In genomic region chr10:3105166-3105565, GRCh38 we compare ENCODE assay signal across 14 cellular contexts.
"Had no signal": no experiment of that assay in that cellular context is flagged by ENCODE, and none has a peak within 500 bp of the region (broad histone marks: within the 10 kb centered on the region; RNA-seq: fewer than 3 reads in every experiment).

No MANE protein-coding gene starts in this region.

- ATAC-seq: activated CD8-positive, alpha-beta T cell treated with anti-CD3 and anti-CD28 coated beads for 36 hours; right lobe of liver had no signal

- H3K27me3 ChIP-seq: colonic mucosa, right lobe of liver, thyroid gland had no signal

- H3K4me3 ChIP-seq: colonic mucosa, prostate gland, right lobe of liver, thyroid gland had no signal

- H3K27ac Mint-ChIP-seq: activated B cell treated with CpG ODN at 0.5 μM for 24 hours; activated CD8-positive, alpha-beta T cell treated with anti-CD3 and anti-CD28 coated beads for 36 hours; activated naive CD8-positive, alpha-beta T cell treated with anti-CD3 and anti-CD28 coated beads for 36 hours; nephron; stimulated activated effector memory CD8-positive, alpha-beta T cell treated with anti-CD3 and anti-CD28 coated beads, Interleukin-12 subunit alpha, Interleukin-12 subunit beta, amount 100 ng/mL, for 72 hours had no signal

- H3K36me3 ChIP-seq: prostate gland, right lobe of liver had no signal

- DNase-seq: activated B cell treated with CpG ODN at 0.5 μM for 24 hours; activated CD4-positive, alpha-beta T cell treated with anti-CD3 and anti-CD28 coated beads for 48 hours; activated CD8-positive, alpha-beta memory T cell treated with anti-CD3 and anti-CD28 coated beads, Interleukin-2, amount 50 U/mL, for 4 hours; activated CD8-positive, alpha-beta T cell treated with anti-CD3 and anti-CD28 coated beads for 36 hours; activated naive CD8-positive, alpha-beta T cell treated with anti-CD3 and anti-CD28 coated beads for 36 hours; colonic mucosa; foreskin melanocyte; stimulated activated CD4-positive, alpha-beta T cell treated with anti-CD3 and anti-CD28 coated beads, Interleukin-12 subunit alpha, Interleukin-12 subunit beta, amount 100 ng/mL, for 4 hours; stimulated activated CD4-positive, alpha-beta T cell treated with anti-CD3 and anti-CD28 coated beads, Interleukin-2, amount 100 ng/mL, for 24 hours; thyroid gland had no signal

- H3K4me1 ChIP-seq: colonic mucosa had no signal

- H3K9me3 Mint-ChIP-seq: activated B cell treated with CpG ODN at 0.5 μM for 24 hours; activated CD8-positive, alpha-beta T cell treated with anti-CD3 and anti-CD28 coated beads for 36 hours; activated naive CD8-positive, alpha-beta T cell treated with anti-CD3 and anti-CD28 coated beads for 36 hours; nephron; stimulated activated effector memory CD8-positive, alpha-beta T cell treated with anti-CD3 and anti-CD28 coated beads, Interleukin-12 subunit alpha, Interleukin-12 subunit beta, amount 100 ng/mL, for 72 hours had no signal

- H3K27me3 Mint-ChIP-seq: activated B cell treated with CpG ODN at 0.5 μM for 24 hours; activated CD8-positive, alpha-beta T cell treated with anti-CD3 and anti-CD28 coated beads for 36 hours; activated naive CD8-positive, alpha-beta T cell treated with anti-CD3 and anti-CD28 coated beads for 36 hours had no signal

- H3K27ac ChIP-seq: colonic mucosa, prostate gland, right lobe of liver, thyroid gland had no signal

- H3K4me3 Mint-ChIP-seq: activated B cell treated with CpG ODN at 0.5 μM for 24 hours; activated CD8-positive, alpha-beta T cell treated with anti-CD3 and anti-CD28 coated beads for 36 hours; nephron; stimulated activated effector memory CD8-positive, alpha-beta T cell treated with anti-CD3 and anti-CD28 coated beads, Interleukin-12 subunit alpha, Interleukin-12 subunit beta, amount 100 ng/mL, for 72 hours had no signal

- H3K9me3 ChIP-seq: colonic mucosa, prostate gland, right lobe of liver, thyroid gland had no signal

- H3K4me1 Mint-ChIP-seq: activated B cell treated with CpG ODN at 0.5 μM for 24 hours; activated naive CD8-positive, alpha-beta T cell treated with anti-CD3 and anti-CD28 coated beads for 36 hours had no signal
